In genomic region chr10:100697070-100697469, GRCh38 we compare ENCODE assay signal across 15 cellular contexts. TPM values are rescaled to one million over a fixed set of nuclear protein-coding genes. Genes with fewer than 3 reads are reported as not detected.
A peak's percentile ranks its signal among the peaks of the same experiment; 100 is the strongest.
DNase-seq lines count a peak whose midpoint lies in the region; ATAC-seq, FAIRE-seq and TF ChIP-seq lines count a peak whose summit lies in the region.
"Had no signal": no experiment of that assay in that cellular context is flagged by ENCODE, and none has a peak within 500 bp of the region (broad histone marks: within the 10 kb centered on the region; RNA-seq: fewer than 3 reads in every experiment).

No MANE protein-coding gene starts in this region.

- FAIRE-seq in HTR-8/SVneo (lab: Jason Lieb, UNC) = no peak
- FAIRE-seq: islet of Langerhans had no signal

- H3K27me3 Mint-ChIP-seq in naive thymus-derived CD4-positive, alpha-beta T cell = peaks cover 9 to 24% (median 15%) of the 10 kb centered on the region in 5 donors

- no peak overlapping the region for H3K27ac Mint-ChIP-seq in naive thymus-derived CD4-positive, alpha-beta T cell

- intact Hi-C loops in body of pancreas (cut with DNase I) = no loop called here
- intact Hi-C loops in naive thymus-derived CD4-positive, alpha-beta T cell (cut with micrococcal nuclease) = no loop called here

- no peak overlapping the region for H3K4me3 Mint-ChIP-seq in naive thymus-derived CD4-positive, alpha-beta T cell

- ATAC-seq in body of pancreas = no peak
- ATAC-seq in HG03280 (IDR thresholded peaks at IDR 0.05; ENCODE audit: unreplicated experiment) = no peak
- no peak for ATAC-seq in naive thymus-derived CD4-positive, alpha-beta T cell

- H3K4me3 ChIP-seq in body of pancreas = no peak overlapping the region
- H3K4me3 ChIP-seq in naive thymus-derived CD4-positive, alpha-beta T cell (ENCODE audit: low read length) = no peak overlapping the region
- H3K4me3 ChIP-seq: upper lobe of left lung had no signal

- 53 to 61% methylated on average over 1 of the region's 1 CpG for WGBS in body of pancreas, 2 donors

- H3K9me3 Mint-ChIP-seq in naive thymus-derived CD4-positive, alpha-beta T cell = peaks cover 0 to 2% (median 0%) of the 10 kb centered on the region in 11 donors

- peaks cover 0 to 7% (median 0%) of the 10 kb centered on the region in 7 donors for H3K4me1 Mint-ChIP-seq in naive thymus-derived CD4-positive, alpha-beta T cell

- CTCF ChIA-PET in naive thymus-derived CD4-positive, alpha-beta T cell (lab: Charles Lee) = no interaction called here

- no peaks in the 10 kb centered on the region for H3K36me3 Mint-ChIP-seq in naive thymus-derived CD4-positive, alpha-beta T cell

- no peaks in the 10 kb centered on the region for H3K9me3 ChIP-seq in body of pancreas
- H3K9me3 ChIP-seq in naive thymus-derived CD4-positive, alpha-beta T cell (ENCODE audit: control insufficient read depth in 2 of 3, low read length in 3 of 3) = no peaks in the 10 kb centered on the region
- H3K9me3 ChIP-seq: upper lobe of left lung had no signal

- POLR2A ChIA-PET in naive thymus-derived CD4-positive, alpha-beta T cell (lab: Charles Lee) = no interaction called here

- no peak for TF ChIP-seq POLR2A in body of pancreas (IDR thresholded peaks at IDR 0.05)

- H3K36me3 ChIP-seq in body of pancreas (replicated peaks in 1 of 2; ENCODE audit: insufficient read depth in 1 of 2, low read depth in 2 of 2) = no peaks in the 10 kb centered on the region
- H3K36me3 ChIP-seq in naive thymus-derived CD4-positive, alpha-beta T cell (ENCODE audit: control insufficient read depth in 2 of 3, insufficient read depth in 3 of 3, low read length in 3 of 3) = no peaks in the 10 kb centered on the region
- H3K36me3 ChIP-seq: upper lobe of left lung had no signal

- no peak for TF ChIP-seq CTCF in body of pancreas (IDR thresholded peaks at IDR 0.05)

- DNase-seq in NCI-H748 (lab: John Stamatoyannopoulos, UW; ENCODE audit: unreplicated experiment) (peak; percentile 0), NCI-H748 treated with DMSO at 0.1 percent for 48 hours (lab: John Stamatoyannopoulos, UW) (no peak), HTR-8/SVneo (ENCODE audit: insufficient read length, low spot score) (peak; percentile 29), body of pancreas (peak; percentile 38 to 67 (median 46)), non-pigmented ciliary epithelial cell (ENCODE audit: low read depth) (peak; percentile 31), NCI-H1694 (lab: John Stamatoyannopoulos, UW) (no peak)
- DNase-seq in naive thymus-derived CD4-positive, alpha-beta T cell = no peak
- DNase-seq: NCI-H526, T1000, upper lobe of left lung had no signal

- no peak overlapping the region for H3K27ac ChIP-seq in body of pancreas
- no peak overlapping the region for H3K27ac ChIP-seq in naive thymus-derived CD4-positive, alpha-beta T cell (ENCODE audit: low read depth, low read length)
- H3K27ac ChIP-seq: upper lobe of left lung had no signal

- H3K4me1 ChIP-seq in body of pancreas = no peaks in the 10 kb centered on the region
- H3K4me1 ChIP-seq in naive thymus-derived CD4-positive, alpha-beta T cell (ENCODE audit: control insufficient read depth in 2 of 2, insufficient read depth in 2 of 2, low read length in 2 of 2) = no peaks in the 10 kb centered on the region
- H3K4me1 ChIP-seq: upper lobe of left lung had no signal

- H3K27me3 ChIP-seq in body of pancreas = no peaks in the 10 kb centered on the region
- no peaks in the 10 kb centered on the region for H3K27me3 ChIP-seq in naive thymus-derived CD4-positive, alpha-beta T cell (ENCODE audit: control insufficient read depth in 2 of 2, insufficient read depth in 2 of 2, low read length in 2 of 2)
- H3K27me3 ChIP-seq: upper lobe of left lung had no signal

RNA-seq across cellular contexts. Expression of gene PAX2, which starts 48.3 kb away (rescaled TPM):
- under 1 TPM in 1 of 2 donors, not detected in 1; under 0.01 TPM for total RNA-seq in body of pancreas
- not detected for total RNA-seq in naive thymus-derived CD4-positive, alpha-beta T cell
- not detected for polyA plus RNA-seq in naive thymus-derived CD4-positive, alpha-beta T cell
- total RNA-seq: dermis microvascular lymphatic vessel endothelial cell, osteoblast had no signal
- polyA plus RNA-seq: AG04450 had no signal

Comparison
In these comparisons a context has a peak if more than half of its experiments do, and no peak if none do; other contexts are left out.
1. DNase-seq: peak in NCI-H748 (single experiment), HTR-8/SVneo (single experiment), body of pancreas (4 of 4) and non-pigmented ciliary epithelial cell (single experiment); none in NCI-H748 treated with DMSO at 0.1 percent for 48 hours (single experiment), naive thymus-derived CD4-positive, alpha-beta T cell (0 of 9) and NCI-H1694 (single experiment).